20 cellular contexts compared by ENCODE assay signal in genomic region chr12:52311282-52311643, GRCh38. TPM values are rescaled to one million over a fixed set of nuclear protein-coding genes. Genes with fewer than 3 reads are reported as not detected.
"Had no signal": no experiment of that assay in that cellular context is flagged by ENCODE, and none has a peak within 500 bp of the region (broad histone marks: within the 10 kb centered on the region; RNA-seq: fewer than 3 reads in every experiment).

No MANE protein-coding gene starts in this region.

- H3K36me3 Mint-ChIP-seq: brain; immature natural killer cell; natural killer cell treated with Interleukin-12 subunit alpha and Interleukin-12 subunit beta and Interleukin-15 and Interleukin-18, amount 100 ng/mL, for 72 hours had no signal

- H3K27ac Mint-ChIP-seq: activated B cell treated with CpG ODN at 0.5 μM for 24 hours; activated CD4-positive, alpha-beta T cell treated with anti-CD3 and anti-CD28 coated beads, Interleukin-2, amount 10 ng/mL, durations not matched to agents 24 days and 14 days; brain; natural killer cell treated with Interleukin-12 subunit alpha and Interleukin-12 subunit beta and Interleukin-15 and Interleukin-18, amount 100 ng/mL, for 72 hours; T-helper 17 cell had no signal

- H3K9me3 ChIP-seq: tibial artery, vagina had no signal

- H3K27me3 ChIP-seq: vagina had no signal

- ATAC-seq: natural killer cell treated with Interleukin-12 subunit alpha and Interleukin-12 subunit beta and Interleukin-15 and Interleukin-18, amount 100 ng/mL, for 72 hours; T-helper 17 cell had no signal

- H3K36me3 ChIP-seq: tibial artery, vagina had no signal

- H3K4me3 ChIP-seq: skin epidermis, tibial artery, vagina had no signal

- DNase-seq: activated B cell treated with CpG ODN at 0.5 μM for 24 hours; activated CD4-positive, alpha-beta T cell treated with anti-CD3 and anti-CD28 coated beads, Interleukin-2, amount 10 ng/mL, durations not matched to agents 24 days and 14 days; activated CD8-positive, alpha-beta memory T cell treated with anti-CD3 and anti-CD28 coated beads for 24 hours; activated naive CD4-positive, alpha-beta T cell treated with anti-CD3 and anti-CD28 coated beads, Interleukin-2, amount 50 U/mL, for 16 hours; amygdala; dermis blood vessel endothelial cell; glutamatergic neuron; immature natural killer cell; occipital lobe; T-helper 17 cell had no signal

- H3K4me3 Mint-ChIP-seq: activated B cell treated with CpG ODN at 0.5 μM for 24 hours; activated CD4-positive, alpha-beta T cell treated with anti-CD3 and anti-CD28 coated beads, Interleukin-2, amount 10 ng/mL, durations not matched to agents 24 days and 14 days; brain; immature natural killer cell; natural killer cell treated with Interleukin-12 subunit alpha and Interleukin-12 subunit beta and Interleukin-15 and Interleukin-18, amount 100 ng/mL, for 72 hours; T-helper 17 cell had no signal

- H3K9me3 Mint-ChIP-seq: activated B cell treated with CpG ODN at 0.5 μM for 24 hours; activated CD4-positive, alpha-beta T cell treated with anti-CD3 and anti-CD28 coated beads, Interleukin-2, amount 10 ng/mL, durations not matched to agents 24 days and 14 days; brain; natural killer cell treated with Interleukin-12 subunit alpha and Interleukin-12 subunit beta and Interleukin-15 and Interleukin-18, amount 100 ng/mL, for 72 hours had no signal

- H3K27ac ChIP-seq: skin epidermis, tibial artery, vagina had no signal

RNA-seq across cellular contexts. Expression of gene KRT83, which starts 9.9 kb away (rescaled TPM):
- total RNA-seq: activated B cell treated with CpG ODN at 0.5 μM for 24 hours; activated CD4-positive, alpha-beta T cell treated with anti-CD3 and anti-CD28 coated beads, Interleukin-2, amount 10 ng/mL, durations not matched to agents 24 days and 14 days; cerebellum; dermis blood vessel endothelial cell; fibroblast of villous mesenchyme; mononuclear cell; natural killer cell treated with Interleukin-12 subunit alpha and Interleukin-12 subunit beta and Interleukin-15 and Interleukin-18, amount 100 ng/mL, for 72 hours; occipital lobe; T-helper 17 cell; vagina had no signal
- polyA plus RNA-seq: esophagus, immature natural killer cell had no signal

RNA-seq across cellular contexts. Expression of gene KRT81, which starts 19.9 kb away (rescaled TPM):
- total RNA-seq: activated B cell treated with CpG ODN at 0.5 μM for 24 hours; activated CD4-positive, alpha-beta T cell treated with anti-CD3 and anti-CD28 coated beads, Interleukin-2, amount 10 ng/mL, durations not matched to agents 24 days and 14 days; cerebellum; dermis blood vessel endothelial cell; fibroblast of villous mesenchyme; mononuclear cell; occipital lobe; T-helper 17 cell; vagina had no signal

RNA-seq across cellular contexts. Expression of gene KRT86, which starts 36.8 kb away (rescaled TPM):
- total RNA-seq: activated B cell treated with CpG ODN at 0.5 μM for 24 hours, cerebellum, dermis blood vessel endothelial cell, vagina had no signal

RNA-seq across cellular contexts. Expression of gene KRT85, which starts 56.0 kb away (rescaled TPM):
- total RNA-seq: activated B cell treated with CpG ODN at 0.5 μM for 24 hours; activated CD4-positive, alpha-beta T cell treated with anti-CD3 and anti-CD28 coated beads, Interleukin-2, amount 10 ng/mL, durations not matched to agents 24 days and 14 days; cerebellum; dermis blood vessel endothelial cell; fibroblast of villous mesenchyme; mammary epithelial cell; mononuclear cell; natural killer cell treated with Interleukin-12 subunit alpha and Interleukin-12 subunit beta and Interleukin-15 and Interleukin-18, amount 100 ng/mL, for 72 hours; occipital lobe; T-helper 17 cell; vagina had no signal
- polyA plus RNA-seq: esophagus, immature natural killer cell, mammary epithelial cell had no signal
